Comparison of ENCODE assay signal across 19 cellular contexts in the genomic region with DNA sequence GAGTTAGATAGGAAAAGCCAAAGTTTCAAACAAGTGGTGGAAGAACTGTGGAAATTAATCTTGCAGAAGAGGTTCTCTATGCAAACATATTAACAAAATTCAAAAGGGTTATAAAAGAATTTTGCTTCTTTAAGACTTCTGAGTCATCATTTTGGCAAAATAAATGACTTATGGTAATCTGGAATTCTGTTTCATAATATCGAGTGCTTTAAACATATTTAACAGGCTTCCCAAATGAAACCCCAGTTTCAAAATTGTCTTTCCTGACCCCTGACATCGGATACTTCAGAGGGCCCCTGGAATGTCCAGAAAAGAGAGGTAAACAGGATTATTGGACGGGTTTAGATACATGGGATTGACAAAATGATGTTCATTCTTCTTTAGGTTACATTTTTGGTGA.
"Had no signal": no experiment of that assay in that cellular context is flagged by ENCODE, and none has a peak within 500 bp of the region (broad histone marks: within the 10 kb centered on the region; RNA-seq: fewer than 3 reads in every experiment).

No MANE protein-coding gene starts in this region.

- H3K27ac Mint-ChIP-seq: activated naive CD8-positive, alpha-beta T cell treated with anti-CD3 and anti-CD28 coated beads, Interleukin-2, amount 10 ng/mL, durations not matched to agents 7 days and 5 days; activated T-helper 1 cell treated with anti-CD3 and anti-CD28 coated beads, Interleukin-12 subunit alpha, Interleukin-12 subunit beta, Interleukin-2, Interleukin-4 antibody, amounts not matched to agents 30 ng/mL and 10 ng/mL and 1 ng/mL, durations not matched to agents 14 hours and 24 hours and 36 hours; naive B cell; neural progenitor cell; stimulated activated naive CD8-positive, alpha-beta T cell treated with anti-CD3 and anti-CD28 coated beads, Interleukin-15, amount 100 ng/mL, for 72 hours; T-cell had no signal

- H3K9me3 Mint-ChIP-seq: activated naive CD8-positive, alpha-beta T cell treated with anti-CD3 and anti-CD28 coated beads, Interleukin-2, amount 10 ng/mL, durations not matched to agents 7 days and 5 days had no signal

- H3K4me1 Mint-ChIP-seq: activated naive CD8-positive, alpha-beta T cell treated with anti-CD3 and anti-CD28 coated beads, Interleukin-2, amount 10 ng/mL, durations not matched to agents 7 days and 5 days; naive B cell; neural progenitor cell; stimulated activated naive CD8-positive, alpha-beta T cell treated with anti-CD3 and anti-CD28 coated beads, Interleukin-15, amount 100 ng/mL, for 72 hours; T-cell had no signal

- H3K4me1 ChIP-seq: ascending aorta, left lung, neural progenitor cell, right lobe of liver, upper lobe of left lung had no signal

- H3K27me3 Mint-ChIP-seq: activated naive CD8-positive, alpha-beta T cell treated with anti-CD3 and anti-CD28 coated beads, Interleukin-2, amount 10 ng/mL, durations not matched to agents 7 days and 5 days; stimulated activated naive CD8-positive, alpha-beta T cell treated with anti-CD3 and anti-CD28 coated beads, Interleukin-15, amount 100 ng/mL, for 72 hours; T-cell had no signal

- ATAC-seq: activated CD4-positive, CD25-positive, alpha-beta regulatory T cell treated with anti-CD3 and anti-CD28 coated beads, Interleukin-2, amount 50 U/mL, for 24 hours; left lung; right lobe of liver; stimulated activated naive CD8-positive, alpha-beta T cell treated with anti-CD3 and anti-CD28 coated beads, Interleukin-15, amount 100 ng/mL, for 72 hours; T-cell had no signal

- H3K9me3 ChIP-seq: ovary, right lobe of liver had no signal

- H3K36me3 Mint-ChIP-seq: activated naive CD8-positive, alpha-beta T cell treated with anti-CD3 and anti-CD28 coated beads, Interleukin-2, amount 10 ng/mL, durations not matched to agents 7 days and 5 days; naive B cell; neural progenitor cell; T-cell had no signal

- DNase-seq: activated CD4-positive, alpha-beta T cell treated with anti-CD3 and anti-CD28 coated beads, Interleukin-2, amount 50 U/mL, for 1 hour; activated naive CD8-positive, alpha-beta T cell treated with anti-CD3 and anti-CD28 coated beads, Interleukin-2, amount 10 ng/mL, durations not matched to agents 7 days and 5 days; caudate nucleus; effector memory CD4-positive, alpha-beta T cell; islet precursor cell; left lung; naive B cell; ovary; right lobe of liver; stimulated activated CD4-positive, alpha-beta T cell treated with anti-CD3 and anti-CD28 coated beads, Interleukin-1b, Interleukin-23, amount 100 ng/mL, for 48 hours; stimulated activated naive CD8-positive, alpha-beta T cell treated with anti-CD3 and anti-CD28 coated beads, Interleukin-15, amount 100 ng/mL, for 72 hours; T-cell; T-helper 9 cell; upper lobe of left lung had no signal

- H3K4me3 ChIP-seq: ascending aorta, coronary artery, left lung, neural progenitor cell, ovary, right lobe of liver, upper lobe of left lung had no signal

- H3K4me3 Mint-ChIP-seq: activated naive CD8-positive, alpha-beta T cell treated with anti-CD3 and anti-CD28 coated beads, Interleukin-2, amount 10 ng/mL, durations not matched to agents 7 days and 5 days; activated T-helper 1 cell treated with anti-CD3 and anti-CD28 coated beads, Interleukin-12 subunit alpha, Interleukin-12 subunit beta, Interleukin-2, Interleukin-4 antibody, amounts not matched to agents 30 ng/mL and 10 ng/mL and 1 ng/mL, durations not matched to agents 14 hours and 24 hours and 36 hours; naive B cell; neural progenitor cell; stimulated activated naive CD8-positive, alpha-beta T cell treated with anti-CD3 and anti-CD28 coated beads, Interleukin-15, amount 100 ng/mL, for 72 hours; T-cell had no signal

- H3K27me3 ChIP-seq: ascending aorta, left lung, neural progenitor cell, ovary, right lobe of liver, upper lobe of left lung had no signal

- H3K36me3 ChIP-seq: ascending aorta, left lung, neural progenitor cell, ovary, right lobe of liver, upper lobe of left lung had no signal

- H3K27ac ChIP-seq: ascending aorta, coronary artery, left lung, neural progenitor cell, ovary, right lobe of liver, upper lobe of left lung had no signal
